ENCODE assay signal across 1 cellular context in the genomic region with DNA sequence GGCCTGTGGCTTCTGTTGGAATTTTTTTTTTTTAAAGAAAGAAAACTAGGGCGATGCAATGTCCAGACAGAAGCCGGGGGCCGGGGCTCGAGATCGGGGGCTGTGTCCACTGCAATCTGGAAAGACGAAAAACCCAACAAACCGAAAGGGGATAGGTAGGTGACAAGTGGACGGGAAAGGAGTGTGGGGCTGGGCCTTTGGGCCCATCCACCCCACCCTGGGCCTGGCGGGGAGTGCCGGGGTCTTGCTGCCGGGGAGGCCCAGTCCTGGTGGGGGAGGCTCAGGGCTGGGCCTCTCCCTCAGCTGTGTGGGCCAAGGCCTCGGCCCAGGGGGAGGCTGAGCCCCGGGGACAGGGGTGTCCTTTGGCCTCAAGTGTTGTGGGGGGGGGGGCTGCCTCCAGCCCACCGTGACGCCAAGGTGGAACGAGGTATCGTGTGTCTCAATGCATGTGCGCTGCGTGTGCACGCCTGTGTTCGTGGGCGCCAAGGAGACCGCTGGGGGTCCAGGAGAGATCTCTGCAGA.
TF ChIP-seq lines count a peak whose summit lies in the region.

No MANE protein-coding gene starts in this region.

TF ChIP-seq in GM23338, 12 proteins besides CTCF, POLR2A, EP300 and RAD21:
- TF ChIP-seq REST (IDR thresholded peaks at IDR 0.05; ENCODE audit: unreplicated experiment) (no peak), ZNF462 (CRISPR knock-in tag; IDR thresholded peaks at IDR 0.05) (no peak), ZNF331 (CRISPR knock-in tag; IDR thresholded peaks at IDR 0.05; ENCODE audit: low read depth) (no peak), POLR2AphosphoS5 (IDR thresholded peaks at IDR 0.05; ENCODE audit: low read depth) (no peak), JUNB (IDR thresholded peaks at IDR 0.05; ENCODE audit: unreplicated experiment) (no peak), CREB1 (CRISPR knock-in tag; IDR thresholded peaks at IDR 0.05; ENCODE audit: low read depth) (no peak), EZH2phosphoT487 (IDR thresholded peaks at IDR 0.05; ENCODE audit: unreplicated experiment) (no peak), STAT1 (IDR thresholded peaks at IDR 0.05; ENCODE audit: unreplicated experiment) (no peak), ZNF114 (CRISPR knock-in tag; IDR thresholded peaks at IDR 0.05) (no peak), EZH2 (IDR thresholded peaks at IDR 0.05; ENCODE audit: low read depth, unreplicated experiment) (no peak), NANOG (IDR thresholded peaks at IDR 0.05; ENCODE audit: borderline replicate concordance) (no peak)
- TF ChIP-seq, protein P1, sequence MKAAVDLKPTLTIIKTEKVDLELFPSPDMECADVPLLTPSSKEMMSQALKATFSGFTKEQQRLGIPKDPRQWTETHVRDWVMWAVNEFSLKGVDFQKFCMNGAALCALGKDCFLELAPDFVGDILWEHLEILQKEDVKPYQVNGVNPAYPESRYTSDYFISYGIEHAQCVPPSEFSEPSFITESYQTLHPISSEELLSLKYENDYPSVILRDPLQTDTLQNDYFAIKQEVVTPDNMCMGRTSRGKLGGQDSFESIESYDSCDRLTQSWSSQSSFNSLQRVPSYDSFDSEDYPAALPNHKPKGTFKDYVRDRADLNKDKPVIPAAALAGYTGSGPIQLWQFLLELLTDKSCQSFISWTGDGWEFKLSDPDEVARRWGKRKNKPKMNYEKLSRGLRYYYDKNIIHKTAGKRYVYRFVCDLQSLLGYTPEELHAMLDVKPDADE (IDR thresholded peaks at IDR 0.05): no peak
